ENCODE assay signal across 9 cellular contexts in genomic region chr13:44573071-44573470, GRCh38. TPM values are rescaled to one million over a fixed set of nuclear protein-coding genes. Genes with fewer than 3 reads are reported as not detected.
A peak's percentile ranks its signal among the peaks of the same experiment; 100 is the strongest.
DNase-seq lines count a peak whose midpoint lies in the region; ATAC-seq, FAIRE-seq and TF ChIP-seq lines count a peak whose summit lies in the region.
"Had no signal": no experiment of that assay in that cellular context is flagged by ENCODE, and none has a peak within 500 bp of the region (broad histone marks: within the 10 kb centered on the region; RNA-seq: fewer than 3 reads in every experiment).

No MANE protein-coding gene starts in this region.

- H3K9me3 Mint-ChIP-seq in activated naive CD8-positive, alpha-beta T cell (ENCODE audit: low read depth): no peaks in the 10 kb centered on the region
- no peaks in the 10 kb centered on the region for H3K9me3 Mint-ChIP-seq in activated naive CD8-positive, alpha-beta T cell treated with anti-CD3 and anti-CD28 coated beads, Interleukin-2, amount 50 U/mL, for 24 hours
- peaks cover 1 to 12% (median 4%) of the 10 kb centered on the region in 5 experiments for H3K9me3 Mint-ChIP-seq in brain
- H3K9me3 Mint-ChIP-seq: activated T-helper 1 cell treated with anti-CD3 and anti-CD28 coated beads, Interleukin-12 subunit alpha, Interleukin-12 subunit beta, Interleukin-2, Interleukin-4 antibody, amounts not matched to agents 30 ng/mL and 10 ng/mL and 1 ng/mL, durations not matched to agents 14 hours and 24 hours and 36 hours had no signal

- H3K9me3 ChIP-seq in thoracic aorta: no peaks in the 10 kb centered on the region

- peak overlapping the region; percentile 18 for H3K4me3 Mint-ChIP-seq in activated naive CD8-positive, alpha-beta T cell
- no peak overlapping the region for H3K4me3 Mint-ChIP-seq in activated naive CD8-positive, alpha-beta T cell treated with anti-CD3 and anti-CD28 coated beads, Interleukin-2, amount 50 U/mL, for 24 hours
- peak overlapping the region; percentile 92 to 99 (median 95) for H3K4me3 Mint-ChIP-seq in brain
- H3K4me3 Mint-ChIP-seq: activated T-helper 1 cell treated with anti-CD3 and anti-CD28 coated beads, Interleukin-12 subunit alpha, Interleukin-12 subunit beta, Interleukin-2, Interleukin-4 antibody, amounts not matched to agents 30 ng/mL and 10 ng/mL and 1 ng/mL, durations not matched to agents 14 hours and 24 hours and 36 hours had no signal

- H3K27ac Mint-ChIP-seq in activated naive CD8-positive, alpha-beta T cell: no peak overlapping the region
- H3K27ac Mint-ChIP-seq in activated naive CD8-positive, alpha-beta T cell treated with anti-CD3 and anti-CD28 coated beads, Interleukin-2, amount 50 U/mL, for 24 hours: no peak overlapping the region
- H3K27ac Mint-ChIP-seq in brain: peak overlapping the region; percentile 86 to 100 (median 97)
- H3K27ac Mint-ChIP-seq: activated T-helper 1 cell treated with anti-CD3 and anti-CD28 coated beads, Interleukin-12 subunit alpha, Interleukin-12 subunit beta, Interleukin-2, Interleukin-4 antibody, amounts not matched to agents 30 ng/mL and 10 ng/mL and 1 ng/mL, durations not matched to agents 14 hours and 24 hours and 36 hours had no signal

- TF ChIP-seq CTCF in brain (conservative IDR thresholded peaks at IDR 0.05): no peak
- no peak for TF ChIP-seq CTCF in thoracic aorta (IDR thresholded peaks at IDR 0.05)

- H3K36me3 ChIP-seq in thoracic aorta: no peaks in the 10 kb centered on the region

- H3K27me3 ChIP-seq in thoracic aorta (replicated peaks; ENCODE audit: insufficient read depth): no peaks in the 10 kb centered on the region

- FAIRE-seq in GM12892 (lab: Jason Lieb, UNC): no peak

- H3K27me3 Mint-ChIP-seq in activated naive CD8-positive, alpha-beta T cell: no peaks in the 10 kb centered on the region
- H3K27me3 Mint-ChIP-seq in activated naive CD8-positive, alpha-beta T cell treated with anti-CD3 and anti-CD28 coated beads, Interleukin-2, amount 50 U/mL, for 24 hours: no peaks in the 10 kb centered on the region
- peaks cover 8% of the 10 kb centered on the region for H3K27me3 Mint-ChIP-seq in brain

- H3K27ac ChIP-seq in thoracic aorta: no peak overlapping the region

- peaks cover 33 to 64% of the 10 kb centered on the region in 2 donors for H3K4me1 ChIP-seq in thoracic aorta (ENCODE audit: control insufficient read depth in 1 of 2, low read depth in 2 of 2)

- H3K4me3 ChIP-seq in thoracic aorta: peak overlapping the region; percentile 96

- peaks cover 2% of the 10 kb centered on the region for H3K36me3 Mint-ChIP-seq in activated naive CD8-positive, alpha-beta T cell
- no peaks in the 10 kb centered on the region for H3K36me3 Mint-ChIP-seq in activated naive CD8-positive, alpha-beta T cell treated with anti-CD3 and anti-CD28 coated beads, Interleukin-2, amount 50 U/mL, for 24 hours (ENCODE audit: low read depth)
- H3K36me3 Mint-ChIP-seq in brain: peaks cover 50% of the 10 kb centered on the region

- H3K4me1 Mint-ChIP-seq in activated naive CD8-positive, alpha-beta T cell (ENCODE audit: low read depth): peaks cover 65% of the 10 kb centered on the region
- H3K4me1 Mint-ChIP-seq in activated naive CD8-positive, alpha-beta T cell treated with anti-CD3 and anti-CD28 coated beads, Interleukin-2, amount 50 U/mL, for 24 hours: peaks cover 46% of the 10 kb centered on the region
- H3K4me1 Mint-ChIP-seq in brain: peaks cover 68% of the 10 kb centered on the region

- ATAC-seq in activated naive CD8-positive, alpha-beta T cell treated with anti-CD3 and anti-CD28 coated beads, Interleukin-2, amount 50 U/mL, for 24 hours: no peak
- ATAC-seq in thoracic aorta (ENCODE audit: insufficient number of reproducible peaks, low FRiP score, low read depth): no peak

- DNase-seq in activated naive CD8-positive, alpha-beta T cell treated with anti-CD3 and anti-CD28 coated beads, Interleukin-2, amount 50 U/mL, for 24 hours: no peak
- peak; percentile 40 for DNase-seq in kidney tubule cell (ENCODE audit: low spot score)
- DNase-seq in thoracic aorta (ENCODE audit: low spot score): no peak
- no peak for DNase-seq in globus pallidus (ENCODE audit: low spot score)
- no peak for DNase-seq in GOT3 (lab: John Stamatoyannopoulos, UW)
- no peak for DNase-seq in GM12892 (ENCODE audit: insufficient read length)

- no peak for TF ChIP-seq POLR2A in GM12892 (IDR thresholded peaks at IDR 0.05; ENCODE audit: low read depth, low read length)

RNA-seq across cellular contexts. Expression of gene TSC22D1, which starts 3.1 kb away (rescaled TPM):
- 120 TPM for polyA plus RNA-seq in brain (ENCODE audit: insufficient read depth, low read depth, low replicate concordance)
- 100 to 1,000 TPM; 107 to 129 TPM for total RNA-seq in thoracic aorta
- polyA plus RNA-seq in GM12892 (2012; ENCODE audit: missing spikeins): 4.7 TPM

Comparison
In these comparisons a context has a peak if more than half of its experiments do, and no peak if none do; other contexts are left out.
1. H3K27ac Mint-ChIP-seq: peak in brain (5 of 5); none in activated naive CD8-positive, alpha-beta T cell (single experiment) and activated naive CD8-positive, alpha-beta T cell treated with anti-CD3 and anti-CD28 coated beads, Interleukin-2, amount 50 U/mL, for 24 hours (single experiment).